1 cellular context compared by ENCODE assay signal in the genomic region with DNA sequence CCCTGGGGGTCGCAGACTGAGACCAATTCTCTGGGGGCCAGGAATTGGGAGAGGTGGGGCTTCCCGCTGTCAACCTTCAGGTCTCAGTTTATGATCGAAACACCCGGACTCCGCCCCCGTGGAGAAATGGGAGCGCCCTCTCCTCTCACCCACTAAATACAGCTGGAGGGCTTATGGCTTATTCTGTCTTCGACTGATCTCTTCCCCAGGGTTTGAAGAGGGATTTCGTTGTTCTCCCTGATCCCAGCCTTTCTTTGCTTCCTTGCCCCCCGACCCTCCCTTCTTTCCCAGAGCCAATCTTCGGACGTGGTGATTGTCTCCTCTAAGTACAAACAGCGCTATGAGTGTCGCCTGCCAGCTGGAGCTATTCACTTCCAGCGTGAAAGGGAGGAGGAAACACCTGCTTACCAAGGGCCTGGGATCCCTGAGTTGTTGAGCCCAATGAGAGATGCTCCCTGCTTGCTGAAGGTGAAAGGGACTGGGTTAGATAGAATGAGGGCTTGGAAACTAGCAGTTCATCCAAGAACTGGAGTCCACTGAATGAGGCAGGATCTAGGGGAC.
TF ChIP-seq lines count a peak whose summit lies in the region.

No MANE protein-coding gene starts in this region.

TF ChIP-seq in HepG2, 621 proteins besides CTCF, POLR2A, EP300 and RAD21 (continued from another document):
- TF ChIP-seq ZSCAN5A (CRISPR knock-in tag; IDR thresholded peaks at IDR 0.05; ENCODE audit: borderline replicate concordance) (no peak), ZNF777 (CRISPR knock-in tag; IDR thresholded peaks at IDR 0.05) (no peak), KDM1A (CRISPR knock-in tag; IDR thresholded peaks at IDR 0.05) (no peak), GPN1 (CRISPR knock-in tag; IDR thresholded peaks at IDR 0.05; ENCODE audit: borderline replicate concordance) (no peak), DNMT1 (CRISPR knock-in tag; IDR thresholded peaks at IDR 0.05) (no peak), CC2D1A (CRISPR knock-in tag; IDR thresholded peaks at IDR 0.05) (no peak), ZNF749 (CRISPR knock-in tag; IDR thresholded peaks at IDR 0.05; ENCODE audit: borderline replicate concordance) (no peak), GZF1 (CRISPR knock-in tag; IDR thresholded peaks at IDR 0.05) (no peak), THRA (CRISPR knock-in tag; IDR thresholded peaks at IDR 0.05; ENCODE audit: borderline replicate concordance) (no peak), ZNF343 (CRISPR knock-in tag; IDR thresholded peaks at IDR 0.05) (0 out of 2 replicates have a peak, but pooled peaks have one; percentile 42), ZMYM2 (CRISPR knock-in tag; IDR thresholded peaks at IDR 0.05) (no peak), FOSL1 (CRISPR knock-in tag; IDR thresholded peaks at IDR 0.05; ENCODE audit: borderline replicate concordance) (no peak), LCORL (IDR thresholded peaks at IDR 0.05) (no peak), LCORL (CRISPR knock-in tag; IDR thresholded peaks at IDR 0.05) (no peak), ZNF572 (CRISPR knock-in tag; IDR thresholded peaks at IDR 0.05) (no peak), IRF2 (CRISPR knock-in tag; IDR thresholded peaks at IDR 0.05) (no peak), ZNF605 (CRISPR knock-in tag; IDR thresholded peaks at IDR 0.05) (peak; percentile 66; the same call in 1 of the 2 replicates), SOX5 (CRISPR knock-in tag; IDR thresholded peaks at IDR 0.05; ENCODE audit: borderline replicate concordance) (no peak), ZFP91 (CRISPR knock-in tag; IDR thresholded peaks at IDR 0.05; ENCODE audit: borderline replicate concordance) (peak; percentile 7; the same call in 1 of the 2 replicates)
- TF ChIP-seq, protein P1, sequence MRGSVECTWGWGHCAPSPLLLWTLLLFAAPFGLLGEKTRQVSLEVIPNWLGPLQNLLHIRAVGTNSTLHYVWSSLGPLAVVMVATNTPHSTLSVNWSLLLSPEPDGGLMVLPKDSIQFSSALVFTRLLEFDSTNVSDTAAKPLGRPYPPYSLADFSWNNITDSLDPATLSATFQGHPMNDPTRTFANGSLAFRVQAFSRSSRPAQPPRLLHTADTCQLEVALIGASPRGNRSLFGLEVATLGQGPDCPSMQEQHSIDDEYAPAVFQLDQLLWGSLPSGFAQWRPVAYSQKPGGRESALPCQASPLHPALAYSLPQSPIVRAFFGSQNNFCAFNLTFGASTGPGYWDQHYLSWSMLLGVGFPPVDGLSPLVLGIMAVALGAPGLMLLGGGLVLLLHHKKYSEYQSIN (CRISPR knock-in tag; IDR thresholded peaks at IDR 0.05; ENCODE audit: borderline replicate concordance), result no peak
